2 cellular contexts compared by ENCODE assay signal in the genomic region with DNA sequence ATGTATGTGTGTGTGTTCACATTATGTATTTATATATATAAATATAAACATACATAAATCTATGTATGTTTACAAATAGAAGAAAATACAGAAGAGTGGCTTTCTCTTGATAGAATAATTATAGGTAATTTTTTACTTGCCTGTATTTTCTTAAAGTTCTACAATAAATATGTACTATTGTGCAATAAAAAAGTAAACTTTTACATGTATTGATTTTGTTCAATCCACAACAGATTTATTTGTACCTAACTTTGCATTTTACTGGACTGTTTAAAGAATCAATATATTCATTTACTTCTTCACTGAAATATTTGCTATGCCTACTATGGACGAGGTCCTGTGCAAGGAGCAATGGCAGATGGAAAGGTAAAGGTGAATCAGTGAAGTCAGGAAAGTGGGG.
A peak's percentile ranks its signal among the peaks of the same experiment; 100 is the strongest.
TF ChIP-seq lines count a peak whose summit lies in the region.

No MANE protein-coding gene starts in this region.

TF ChIP-seq in IMR-90, 13 proteins besides CTCF, POLR2A, EP300 and RAD21:
- peak; percentile 42; the same call in 1 of the 2 replicates for TF ChIP-seq CEBPB (IDR thresholded peaks at IDR 0.05; ENCODE audit: low read depth, low read length)
- no peak for TF ChIP-seq CHD1 (IDR thresholded peaks at IDR 0.05; ENCODE audit: low read depth, low read length)
- TF ChIP-seq RCOR1 (IDR thresholded peaks at IDR 0.05; ENCODE audit: insufficient replicate concordance, low read length): no peak

TF ChIP-seq in H1, 55 proteins besides CTCF, POLR2A, EP300 and RAD21:
- TF ChIP-seq CEBPB (IDR thresholded peaks at IDR 0.05; ENCODE audit: low read depth, low read length): peak; percentile 17; the same call in 1 of the 2 replicates
- TF ChIP-seq NANOG (IDR thresholded peaks at IDR 0.05; ENCODE audit: insufficient read depth, low read depth, low read length, poor library complexity, severe bottlenecking): no peak
- no peak for TF ChIP-seq BRCA1 (IDR thresholded peaks at IDR 0.05; ENCODE audit: low read depth, low read length)
